19 cellular contexts compared by ENCODE assay signal in the genomic region with DNA sequence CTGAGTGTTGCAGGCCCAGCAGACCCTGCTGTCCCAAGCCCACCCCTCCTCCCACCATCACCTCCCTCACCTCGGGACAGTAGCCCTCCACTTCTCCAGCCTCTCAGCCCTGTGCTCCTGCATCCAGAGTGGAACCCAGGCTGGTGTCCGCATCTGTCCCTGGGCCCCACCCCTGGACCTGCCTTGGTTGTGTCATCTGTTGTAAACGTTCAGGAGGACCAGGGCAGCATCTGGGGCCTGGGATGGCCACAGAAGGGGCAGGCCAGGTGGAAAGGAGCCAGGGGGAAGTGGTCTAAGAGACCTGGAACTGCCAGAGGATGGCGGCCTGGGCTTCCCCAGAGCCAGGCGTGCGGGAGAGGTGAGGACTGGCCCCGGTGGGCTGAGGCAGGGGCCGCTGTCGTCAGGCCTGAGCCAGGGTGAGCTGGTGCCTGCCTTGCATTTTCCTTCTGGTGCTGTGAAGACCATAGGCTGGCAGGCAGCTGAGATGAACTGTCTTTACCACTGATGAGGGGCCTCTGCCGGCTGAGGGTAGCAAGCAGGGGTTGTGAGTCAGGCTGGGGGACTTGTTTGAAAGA. TPM values are rescaled to one million over a fixed set of nuclear protein-coding genes. Genes with fewer than 3 reads are reported as not detected.
DNase-seq lines count a peak whose midpoint lies in the region; ATAC-seq, FAIRE-seq and TF ChIP-seq lines count a peak whose summit lies in the region.
"Had no signal": no experiment of that assay in that cellular context is flagged by ENCODE, and none has a peak within 500 bp of the region (broad histone marks: within the 10 kb centered on the region; RNA-seq: fewer than 3 reads in every experiment).

No MANE protein-coding gene starts in this region.

- no peak for ATAC-seq in HG03196 (IDR thresholded peaks at IDR 0.05; ENCODE audit: unreplicated experiment)
- ATAC-seq: GM12878, left colon, Panc1 had no signal

- H3K4me1 ChIP-seq in endothelial cell of umbilical vein (ENCODE audit: control insufficient read depth, extremely low read depth, insufficient read depth, low read length) = peaks cover 14% of the 10 kb centered on the region
- H3K4me1 ChIP-seq in transverse colon = peaks cover 0 to 12% (median 10%) of the 10 kb centered on the region in 4 donors

- H3K27ac ChIP-seq in endothelial cell of umbilical vein (ENCODE audit: insufficient read depth, low read depth, low read length) = peak overlapping the region; percentile 97
- H3K27ac ChIP-seq in transverse colon = peak overlapping the region; percentile 69 to 79 (median 73)
- H3K27ac ChIP-seq: 22Rv1 had no signal

- in situ Hi-C loops in transverse colon (cut with MboI; ENCODE audit: low pct_ligation_motif_present in 1 of 4, low pct_unique_long_range_greater_than_20kb in 1 of 4, low sequenced_read_pairs in 3 of 4) = no loop called here

- H3K36me3 ChIP-seq in endothelial cell of umbilical vein (ENCODE audit: control insufficient read depth in 2 of 2, extremely low read depth in 1 of 2, insufficient read depth in 2 of 2, low read length in 2 of 2) (peaks cover 10 to 23% of the 10 kb centered on the region in 2 experiments), transverse colon (peaks cover 0 to 31% (median 12%) of the 10 kb centered on the region in 4 donors)

- no peaks in the 10 kb centered on the region for H4K20me1 ChIP-seq in endothelial cell of umbilical vein (replicated peaks; ENCODE audit: control insufficient read depth, extremely low read depth, insufficient read depth, low read length)

- H3K4me2 ChIP-seq in endothelial cell of umbilical vein (ENCODE audit: insufficient read depth, low read length) = no peak overlapping the region

- H3K36me3 Mint-ChIP-seq in activated CD4-positive, alpha-beta T cell treated with anti-CD3 and anti-CD28 coated beads, Interleukin-2, amount 10 ng/mL, durations not matched to agents 7 days and 5 days (ENCODE audit: low read depth) = peaks cover 28% of the 10 kb centered on the region
- peaks cover 11% of the 10 kb centered on the region for H3K36me3 Mint-ChIP-seq in osteocyte (ENCODE audit: unreplicated experiment)

- dilution Hi-C loops in endothelial cell of umbilical vein (cut with MboI; ENCODE audit: extremely low pct_ligation_motif_present, low sequenced_read_pairs) = no loop called here

- peak overlapping the region; percentile 86 for H3K9ac ChIP-seq in endothelial cell of umbilical vein (replicated peaks; ENCODE audit: extremely low read depth, insufficient read depth, low read length)

- no peaks in the 10 kb centered on the region for H3K27me3 Mint-ChIP-seq in activated CD4-positive, alpha-beta T cell treated with anti-CD3 and anti-CD28 coated beads, Interleukin-2, amount 10 ng/mL, durations not matched to agents 7 days and 5 days
- no peaks in the 10 kb centered on the region for H3K27me3 Mint-ChIP-seq in osteocyte (ENCODE audit: unreplicated experiment)

- H3K79me2 ChIP-seq in endothelial cell of umbilical vein (ENCODE audit: control insufficient read depth, insufficient read depth, low read length) = no peaks in the 10 kb centered on the region

- FAIRE-seq in endothelial cell of umbilical vein (lab: Jason Lieb, UNC) = no peak
- FAIRE-seq: frontal cortex, GM12878 had no signal

- no peak for TF ChIP-seq EP300 in transverse colon (IDR thresholded peaks at IDR 0.05; ENCODE audit: low read depth)

- no peaks in the 10 kb centered on the region for H3K9me1 ChIP-seq in endothelial cell of umbilical vein (replicated peaks; ENCODE audit: control insufficient read depth, extremely low read depth, insufficient read depth, low read length)

- no peak for TF ChIP-seq CTCF in endothelial cell of umbilical vein (IDR thresholded peaks at IDR 0.05; ENCODE audit: extremely low read depth in 1 of 2, insufficient read depth in 1 of 2, low read depth in 1 of 2, low read length in 2 of 2)
- TF ChIP-seq CTCF in osteocyte (IDR thresholded peaks at IDR 0.05) = no peak
- no peak for TF ChIP-seq CTCF in transverse colon (IDR thresholded peaks at IDR 0.05)
- no peak for TF ChIP-seq CTCF in GM10266 (IDR thresholded peaks at IDR 0.05; ENCODE audit: control insufficient read depth, insufficient read depth, low read depth, missing control alignments)

- H2AFZ ChIP-seq in endothelial cell of umbilical vein (ENCODE audit: low read depth, low read length) = no peak overlapping the region

- no peak overlapping the region for H3K4me3 Mint-ChIP-seq in activated CD4-positive, alpha-beta T cell treated with anti-CD3 and anti-CD28 coated beads, Interleukin-2, amount 10 ng/mL, durations not matched to agents 7 days and 5 days
- no peak overlapping the region for H3K4me3 Mint-ChIP-seq in osteocyte (ENCODE audit: unreplicated experiment)

- H3K9me3 Mint-ChIP-seq in activated CD4-positive, alpha-beta T cell treated with anti-CD3 and anti-CD28 coated beads, Interleukin-2, amount 10 ng/mL, durations not matched to agents 7 days and 5 days = no peaks in the 10 kb centered on the region
- H3K9me3 Mint-ChIP-seq in osteocyte (ENCODE audit: unreplicated experiment) = no peaks in the 10 kb centered on the region

- intact Hi-C loops in endothelial cell of umbilical vein (cut with micrococcal nuclease) = no loop called here
- intact Hi-C loops in transverse colon (cut with DNase I; ENCODE audit: low total_unique reads) = no loop called here

- H3K4me3 ChIP-seq in endothelial cell of umbilical vein (replicated peaks in 1 of 3; ENCODE audit: insufficient read depth in 1 of 3, low read depth in 1 of 3, low read length in 3 of 3) = no peak overlapping the region
- no peak overlapping the region for H3K4me3 ChIP-seq in transverse colon
- H3K4me3 ChIP-seq: GM12878 had no signal

- no peaks in the 10 kb centered on the region for H3K27me3 ChIP-seq in endothelial cell of umbilical vein (ENCODE audit: control insufficient read depth in 2 of 2, insufficient read depth in 2 of 2, low read length in 2 of 2)
- no peaks in the 10 kb centered on the region for H3K27me3 ChIP-seq in transverse colon
- H3K27me3 ChIP-seq: brain microvascular endothelial cell had no signal

- CTCF ChIA-PET in activated CD4-positive, alpha-beta T cell treated with anti-CD3 and anti-CD28 coated beads, Interleukin-2, amount 10 ng/mL, durations not matched to agents 7 days and 5 days (lab: Charles Lee) = interaction anchor here (0.8 kb wide), 1 partner anchor 31 kb away, joined by 3 read pairs; a partner anchor contains a TSS
- CTCF ChIA-PET in endothelial cell of umbilical vein (lab: Charles Lee) = no interaction called here

- WGBS in transverse colon (ENCODE audit: low coverage in 1 of 2), 2 donors = 67 to 80% methylated on average over 1 to 6 of the region's 10 CpGs

- no peaks in the 10 kb centered on the region for H3K9me3 ChIP-seq in endothelial cell of umbilical vein (replicated peaks; ENCODE audit: control insufficient read depth, insufficient read depth, low read length)
- no peaks in the 10 kb centered on the region for H3K9me3 ChIP-seq in transverse colon

- POLR2A ChIA-PET in activated CD4-positive, alpha-beta T cell treated with anti-CD3 and anti-CD28 coated beads, Interleukin-2, amount 10 ng/mL, durations not matched to agents 7 days and 5 days (lab: Charles Lee) = no interaction called here
- POLR2A ChIA-PET in endothelial cell of umbilical vein (lab: Charles Lee) = no interaction called here

- BruUV-seq in endothelial cell of umbilical vein (replicated peaks; lab: Mats Ljungman, UMichigan) = no TSS peak

- peak overlapping the region; percentile 69 for H3K27ac Mint-ChIP-seq in activated CD4-positive, alpha-beta T cell treated with anti-CD3 and anti-CD28 coated beads, Interleukin-2, amount 10 ng/mL, durations not matched to agents 7 days and 5 days
- H3K27ac Mint-ChIP-seq in osteocyte (ENCODE audit: unreplicated experiment) = peak overlapping the region; percentile 90

- DNase-seq in activated CD4-positive, alpha-beta T cell treated with anti-CD3 and anti-CD28 coated beads, Interleukin-2, amount 10 ng/mL, durations not matched to agents 7 days and 5 days = no peak
- no peak for DNase-seq in activated CD4-positive, alpha-beta T cell treated with anti-CD3 and anti-CD28 coated beads, Interleukin-2, amount 50 U/mL, for 1 hour
- no peak for DNase-seq in endothelial cell of umbilical vein (ENCODE audit: low read depth, low spot score)
- DNase-seq in osteocyte (ENCODE audit: extremely low spot score, unreplicated experiment) = no peak
- DNase-seq in transverse colon = no peak
- DNase-seq in GM10266 (ENCODE audit: extremely low spot score) = no peak
- no peak for DNase-seq in stimulated activated CD4-positive, alpha-beta T cell treated with anti-CD3 and anti-CD28 coated beads, Interleukin-4, amount 100 ng/mL, for 24 hours
- DNase-seq: activated effector memory CD4-positive, alpha-beta T cell treated with anti-CD3 and anti-CD28 coated beads, Interleukin-2, amount 50 U/mL, for 16 hours; brain microvascular endothelial cell; C1 segment of cervical spinal cord; Kasumi-1; left colon; NCI-H1694; NCI-H446 had no signal

- H3K4me1 Mint-ChIP-seq in activated CD4-positive, alpha-beta T cell treated with anti-CD3 and anti-CD28 coated beads, Interleukin-2, amount 10 ng/mL, durations not matched to agents 7 days and 5 days = no peaks in the 10 kb centered on the region
- H3K4me1 Mint-ChIP-seq in osteocyte (ENCODE audit: unreplicated experiment) = peaks cover 63% of the 10 kb centered on the region

- TF ChIP-seq POLR2A in endothelial cell of umbilical vein (IDR thresholded peaks at IDR 0.05; ENCODE audit: low read depth, low read length) (no peak), transverse colon (IDR thresholded peaks at IDR 0.05) (no peak)

RNA-seq across cellular contexts. Expression of a gene that starts 26.1 kb away (rescaled TPM):
- total RNA-seq in activated CD4-positive, alpha-beta T cell treated with anti-CD3 and anti-CD28 coated beads, Interleukin-2, amount 10 ng/mL, durations not matched to agents 7 days and 5 days = 10 to 100 TPM; 12.8 to 15.5 TPM
- total RNA-seq in endothelial cell of umbilical vein (not detected in 2 replicates), osteocyte (9.4 and 10.9 TPM in 2 replicates), transverse colon (10 to 100 TPM in 1 of 4 donors, 1 to 10 TPM in 3; 1.2 to 10.1 (median 5.2) TPM)
- polyA plus RNA-seq in endothelial cell of umbilical vein = not detected in 2 replicates
- not detected in 2 replicates for polyA plus RNA-seq in endothelial cell of umbilical vein (2011; cell fraction: cytosol; rRNA removed)
- not detected in 2 replicates for polyA plus RNA-seq in endothelial cell of umbilical vein (2011; cell fraction: nucleus; rRNA removed)
- not detected in 2 replicates for polyA plus RNA-seq in endothelial cell of umbilical vein (2012)
- polyA minus RNA-seq in endothelial cell of umbilical vein = 0.17 and 0.29 TPM in 2 replicates
- not detected for polyA minus RNA-seq in endothelial cell of umbilical vein (2011; cell fraction: cytosol; rRNA and poly(A)+ RNA removed)
- polyA minus RNA-seq in endothelial cell of umbilical vein (2011; cell fraction: nucleus; rRNA and poly(A)+ RNA removed) = not detected in 2 replicates

RNA-seq across cellular contexts. Expression of a gene that starts 31.1 kb away (rescaled TPM):
- 10 to 100 TPM; 36.4 to 40.8 TPM for total RNA-seq in activated CD4-positive, alpha-beta T cell treated with anti-CD3 and anti-CD28 coated beads, Interleukin-2, amount 10 ng/mL, durations not matched to agents 7 days and 5 days
- total RNA-seq in endothelial cell of umbilical vein (18.5 and 22.8 TPM in 2 replicates), osteocyte (30.6 and 30.7 TPM in 2 replicates), transverse colon (10 to 100 TPM; 14.3 to 56.5 (median 24.7) TPM)
- 29.3 and 31.6 TPM in 2 replicates for polyA plus RNA-seq in endothelial cell of umbilical vein
- 17.6 and 20.1 TPM in 2 replicates for polyA plus RNA-seq in endothelial cell of umbilical vein (2011; cell fraction: cytosol; rRNA removed)
- 18.7 and 20.2 TPM in 2 replicates for polyA plus RNA-seq in endothelial cell of umbilical vein (2011; cell fraction: nucleus; rRNA removed)
- 13.5 and 15.9 TPM in 2 replicates for polyA plus RNA-seq in endothelial cell of umbilical vein (2012)
- polyA minus RNA-seq in endothelial cell of umbilical vein = 15.8 and 24.2 TPM in 2 replicates
- polyA minus RNA-seq in endothelial cell of umbilical vein (2011; cell fraction: cytosol; rRNA and poly(A)+ RNA removed) = 11.2 TPM
- polyA minus RNA-seq in endothelial cell of umbilical vein (2011; cell fraction: nucleus; rRNA and poly(A)+ RNA removed) = 8.4 and 10.6 TPM in 2 replicates
